ENCODE assay signal across 18 cellular contexts in the genomic region with DNA sequence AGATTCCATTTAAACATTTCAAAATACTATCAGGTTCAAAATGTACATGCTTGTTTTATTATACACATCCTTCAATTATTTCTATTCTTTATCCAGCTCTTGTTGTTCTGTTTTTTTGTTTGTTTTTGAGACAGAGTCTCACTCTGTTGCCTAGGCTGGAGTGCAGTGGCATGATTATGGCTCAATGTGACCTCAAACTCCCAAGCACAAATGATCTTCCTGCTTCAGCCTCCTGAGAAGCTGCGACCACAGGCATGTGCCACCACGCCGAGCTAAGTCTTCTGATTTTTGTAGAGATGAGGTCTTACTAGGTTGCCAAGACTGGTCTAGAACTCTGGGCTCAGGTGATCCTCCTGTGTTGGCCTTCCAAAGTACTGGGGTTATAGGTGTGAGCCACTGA. TPM values are rescaled to one million over a fixed set of nuclear protein-coding genes. Genes with fewer than 3 reads are reported as not detected.
DNase-seq lines count a peak whose midpoint lies in the region; ATAC-seq and TF ChIP-seq lines count a peak whose summit lies in the region.
"Had no signal": no experiment of that assay in that cellular context is flagged by ENCODE, and none has a peak within 500 bp of the region (broad histone marks: within the 10 kb centered on the region; RNA-seq: fewer than 3 reads in every experiment).

No MANE protein-coding gene starts in this region.

- H3K27ac ChIP-seq in left ventricle myocardium inferior (replicated peaks) (peak overlapping the region; percentile 30), Panc1 (ENCODE audit: low read length) (no peak overlapping the region), RWPE1 (no peak overlapping the region)

- peaks cover 27 to 68% of the 10 kb centered on the region in 2 donors for H3K4me1 Mint-ChIP-seq in stimulated activated naive B cell treated with anti-CD40 and anti-IgM and Interleukin-4, amounts not matched to agents 10 μg/mL and 1 μg/mL and 100 μg/mL, for 72 hours

- H3K4me3 ChIP-seq in left ventricle myocardium inferior: no peak overlapping the region
- H3K4me3 ChIP-seq in Panc1 (ENCODE audit: low read depth in 2 of 2, low read length in 2 of 2): no peak overlapping the region

- TF ChIP-seq CTCF in left ventricle myocardium inferior (IDR thresholded peaks at IDR 0.05; ENCODE audit: borderline replicate concordance) (no peak), Panc1 (IDR thresholded peaks at IDR 0.05) (no peak), RWPE1 (conservative IDR thresholded peaks at IDR 0.05; ENCODE audit: low read depth) (no peak)

- DNase-seq in left ventricle myocardium inferior: no peak
- DNase-seq in Right ventricle myocardium superior: no peak
- DNase-seq in Panc1 (ENCODE audit: low read depth, low spot score): no peak
- peak; percentile 68 for DNase-seq in myocyte (ENCODE audit: low read depth)
- no peak for DNase-seq in stimulated activated naive B cell treated with anti-CD40 and anti-IgM and Interleukin-4, amounts not matched to agents 10 μg/mL and 1 μg/mL and 100 μg/mL, for 72 hours
- DNase-seq in RWPE1 (ENCODE audit: low spot score): no peak
- DNase-seq: C1 segment of cervical spinal cord; Calu3; CD8-positive, alpha-beta memory T cell; DMS153; Karpas-422; MV-4-11; NCI-H1694; NCI-H2081; NCI-H2171 treated with DMSO at 0.1 percent for 48 hours; NCI-H526; SHP77 had no signal

- CTCF ChIA-PET in Panc1 (lab: Charles Lee): no interaction called here
- CTCF ChIA-PET in RWPE1 (lab: Yijun Ruan, JAX): no interaction called here

- H3K36me3 Mint-ChIP-seq in stimulated activated naive B cell treated with anti-CD40 and anti-IgM and Interleukin-4, amounts not matched to agents 10 μg/mL and 1 μg/mL and 100 μg/mL, for 72 hours: peaks cover 32 to 49% of the 10 kb centered on the region in 2 donors

- H3K9me3 Mint-ChIP-seq in stimulated activated naive B cell treated with anti-CD40 and anti-IgM and Interleukin-4, amounts not matched to agents 10 μg/mL and 1 μg/mL and 100 μg/mL, for 72 hours: no peaks in the 10 kb centered on the region
- H3K9me3 Mint-ChIP-seq: CD8-positive, alpha-beta memory T cell had no signal

- ATAC-seq in Right ventricle myocardium superior (ENCODE audit: poor library complexity) (no peak), Panc1 (no peak), GM18502 (IDR thresholded peaks at IDR 0.05; ENCODE audit: poor library complexity, unreplicated experiment) (no peak)
- ATAC-seq in stimulated activated naive B cell treated with anti-CD40 and anti-IgM and Interleukin-4, amounts not matched to agents 10 μg/mL and 1 μg/mL and 100 μg/mL, for 72 hours (replicated peaks): no peak

- H3K36me3 ChIP-seq in left ventricle myocardium inferior: peaks cover 57% of the 10 kb centered on the region
- H3K36me3 ChIP-seq in Panc1 (ENCODE audit: control insufficient read depth, insufficient read depth, low read length): 0 out of 2 replicates have a peak, but pooled peaks cover 9% of the 10 kb centered on the region

- POLR2A ChIA-PET in Panc1 (lab: Charles Lee): no interaction called here
- POLR2A ChIA-PET in RWPE1 (lab: Yijun Ruan, JAX; ENCODE audit: low non-redundant PET): no interaction called here

- no peaks in the 10 kb centered on the region for H3K9me3 ChIP-seq in left ventricle myocardium inferior (replicated peaks)
- no peaks in the 10 kb centered on the region for H3K9me3 ChIP-seq in Panc1 (ENCODE audit: control insufficient read depth, insufficient read depth, low read depth, low read length)

- H3K27me3 Mint-ChIP-seq in stimulated activated naive B cell treated with anti-CD40 and anti-IgM and Interleukin-4, amounts not matched to agents 10 μg/mL and 1 μg/mL and 100 μg/mL, for 72 hours: no peaks in the 10 kb centered on the region
- H3K27me3 Mint-ChIP-seq: CD8-positive, alpha-beta memory T cell had no signal

- in situ Hi-C loops in Panc1 (cut with HindIII; ENCODE audit: low pct_unique_long_range_greater_than_20kb, low sequenced_read_pairs): no loop called here

- no peak overlapping the region for H3K4me3 Mint-ChIP-seq in stimulated activated naive B cell treated with anti-CD40 and anti-IgM and Interleukin-4, amounts not matched to agents 10 μg/mL and 1 μg/mL and 100 μg/mL, for 72 hours
- H3K4me3 Mint-ChIP-seq: CD8-positive, alpha-beta memory T cell had no signal

- intact Hi-C loops in left ventricle myocardium inferior (cut with micrococcal nuclease) (no loop called here), Right ventricle myocardium superior (cut with DNase I) (no loop called here), Panc1 (cut with micrococcal nuclease; ENCODE audit: unreplicated experiment) (no loop called here)

- H3K4me1 ChIP-seq in left ventricle myocardium inferior (peaks cover 58% of the 10 kb centered on the region), Panc1 (ENCODE audit: control insufficient read depth, insufficient read depth, low read length) (no peaks in the 10 kb centered on the region)

- BruUV-seq in Panc1 (replicated peaks; lab: Mats Ljungman, UMichigan): TSS peak; percentile 47

- peak overlapping the region; percentile 22 for H3K27ac Mint-ChIP-seq in stimulated activated naive B cell treated with anti-CD40 and anti-IgM and Interleukin-4, amounts not matched to agents 10 μg/mL and 1 μg/mL and 100 μg/mL, for 72 hours

- H3K27me3 ChIP-seq in left ventricle myocardium inferior (ENCODE audit: low read depth) (no peaks in the 10 kb centered on the region), Panc1 (ENCODE audit: control insufficient read depth, insufficient read depth, low read length) (no peaks in the 10 kb centered on the region)

RNA-seq across cellular contexts. Expression of a gene that starts 44.1 kb away (rescaled TPM):
- total RNA-seq in left ventricle myocardium inferior (27.1 TPM), Right ventricle myocardium superior (19.1 TPM), Panc1 (2021; ENCODE audit: unreplicated experiment) (35.6 TPM), myocyte (21.6 and 25.5 TPM in 2 replicates)
- 43.7 TPM for polyA plus RNA-seq in Panc1 (2012; ENCODE audit: insufficient read length)
- 41.5 TPM for polyA plus RNA-seq in myocyte (2012)

RNA-seq across cellular contexts. Expression of a gene that starts 56.3 kb away (rescaled TPM):
- 46.7 TPM for total RNA-seq in left ventricle myocardium inferior
- 45.7 TPM for total RNA-seq in Right ventricle myocardium superior
- 444 TPM for total RNA-seq in Panc1 (2021; ENCODE audit: unreplicated experiment)
- polyA plus RNA-seq in Panc1 (2012; ENCODE audit: insufficient read length): 488 TPM
- total RNA-seq in myocyte: 30.4 and 37.5 TPM in 2 replicates
- 27.5 TPM for polyA plus RNA-seq in myocyte (2012)
